Comparison of ENCODE assay signal across 1 cellular context in genomic region chr17:79927688-79928501, GRCh38.
TF ChIP-seq lines count a peak whose summit lies in the region.

No MANE protein-coding gene starts in this region.

TF ChIP-seq in HepG2, 621 proteins besides CTCF, POLR2A, EP300 and RAD21 (continued from another document and continues in another):
- TF ChIP-seq ARID4A (CRISPR knock-in tag; IDR thresholded peaks at IDR 0.05; ENCODE audit: borderline replicate concordance) (no peak), IKZF4 (CRISPR knock-in tag; IDR thresholded peaks at IDR 0.05; ENCODE audit: borderline replicate concordance, low read depth, not compliant biosample characterization) (no peak), GZF1 (CRISPR knock-in tag; IDR thresholded peaks at IDR 0.05) (0 out of 2 replicates have a peak, but pooled peaks have one; percentile 71), GTF3A (CRISPR knock-in tag; conservative IDR thresholded peaks at IDR 0.05) (no peak), ZNF20 (CRISPR knock-in tag; IDR thresholded peaks at IDR 0.05) (no peak), MEF2D (CRISPR knock-in tag; IDR thresholded peaks at IDR 0.05) (0 out of 2 replicates have a peak, but pooled peaks have one; percentile 21), ZMYM2 (CRISPR knock-in tag; IDR thresholded peaks at IDR 0.05) (no peak), ZNF782 (CRISPR knock-in tag; IDR thresholded peaks at IDR 0.05; ENCODE audit: borderline replicate concordance) (no peak), SP4 (CRISPR knock-in tag; IDR thresholded peaks at IDR 0.05) (no peak), ZBTB44 (CRISPR knock-in tag; IDR thresholded peaks at IDR 0.05) (no peak), SPEN (CRISPR knock-in tag; IDR thresholded peaks at IDR 0.05; ENCODE audit: low read depth) (no peak), PPARG (CRISPR knock-in tag; conservative IDR thresholded peaks at IDR 0.05) (no peak), ZNF224 (CRISPR knock-in tag; IDR thresholded peaks at IDR 0.05) (no peak), ZNF260 (CRISPR knock-in tag; IDR thresholded peaks at IDR 0.05; ENCODE audit: borderline replicate concordance, low read depth) (no peak), TCF12 (IDR thresholded peaks at IDR 0.05) (no peak), TCF12 (CRISPR knock-in tag; IDR thresholded peaks at IDR 0.05) (no peak), MTA3 (CRISPR knock-in tag; IDR thresholded peaks at IDR 0.05) (no peak), ZNF570 (CRISPR knock-in tag; IDR thresholded peaks at IDR 0.05; ENCODE audit: borderline replicate concordance) (no peak), EHMT2 (IDR thresholded peaks at IDR 0.05; ENCODE audit: borderline replicate concordance, low read depth, low read length) (no peak), UBTF (CRISPR knock-in tag; IDR thresholded peaks at IDR 0.05) (peak; percentile 30; the same call in 1 of the 2 replicates), MYC (CRISPR knock-in tag; IDR thresholded peaks at IDR 0.05; ENCODE audit: borderline replicate concordance) (0 out of 2 replicates have a peak, but pooled peaks have one; percentile 24), PRMT3 (CRISPR knock-in tag; IDR thresholded peaks at IDR 0.05; ENCODE audit: borderline replicate concordance, low read depth) (no peak), RFX1 (IDR thresholded peaks at IDR 0.05) (no peak), CBFB (CRISPR knock-in tag; IDR thresholded peaks at IDR 0.05) (no peak), ZNF768 (CRISPR knock-in tag; IDR thresholded peaks at IDR 0.05) (peak; percentile 6; the same call in 1 of the 2 replicates), RFXAP (CRISPR knock-in tag; IDR thresholded peaks at IDR 0.05; ENCODE audit: borderline replicate concordance) (no peak), ZSCAN12 (CRISPR knock-in tag; IDR thresholded peaks at IDR 0.05) (no peak), ZNF652 (CRISPR knock-in tag; IDR thresholded peaks at IDR 0.05; ENCODE audit: borderline replicate concordance, low read depth) (no peak), ZNF225 (CRISPR knock-in tag; IDR thresholded peaks at IDR 0.05) (0 out of 2 replicates have a peak, but pooled peaks have one; percentile 20), PAF1 (CRISPR knock-in tag; IDR thresholded peaks at IDR 0.05) (no peak), CAMTA2 (CRISPR knock-in tag; IDR thresholded peaks at IDR 0.05; ENCODE audit: borderline replicate concordance) (no peak), HINFP (CRISPR knock-in tag; IDR thresholded peaks at IDR 0.05; ENCODE audit: low read depth) (no peak), TCF7 (IDR thresholded peaks at IDR 0.05; ENCODE audit: low read depth) (no peak)
- TF ChIP-seq, protein P1, sequence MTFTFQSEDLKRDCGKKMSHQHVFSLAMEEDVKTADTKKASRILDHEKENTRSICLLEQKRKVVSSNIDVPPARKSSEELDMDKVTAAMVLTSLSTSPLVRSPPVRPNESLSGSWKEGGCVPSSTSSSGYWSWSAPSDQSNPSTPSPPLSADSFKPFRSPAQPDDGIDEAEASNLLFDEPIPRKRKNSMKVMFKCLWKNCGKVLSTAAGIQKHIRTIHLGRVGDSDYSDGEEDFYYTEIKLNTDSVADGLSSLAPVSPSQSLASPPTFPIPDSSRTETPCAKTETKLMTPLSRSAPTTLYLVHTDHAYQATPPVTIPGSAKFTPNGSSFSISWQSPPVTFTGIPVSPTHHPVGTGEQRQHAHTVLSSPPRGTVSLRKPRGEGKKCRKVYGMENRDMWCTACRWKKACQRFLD (CRISPR knock-in tag; IDR thresholded peaks at IDR 0.05; ENCODE audit: borderline replicate concordance), result no peak
- TF ChIP-seq, protein P2, sequence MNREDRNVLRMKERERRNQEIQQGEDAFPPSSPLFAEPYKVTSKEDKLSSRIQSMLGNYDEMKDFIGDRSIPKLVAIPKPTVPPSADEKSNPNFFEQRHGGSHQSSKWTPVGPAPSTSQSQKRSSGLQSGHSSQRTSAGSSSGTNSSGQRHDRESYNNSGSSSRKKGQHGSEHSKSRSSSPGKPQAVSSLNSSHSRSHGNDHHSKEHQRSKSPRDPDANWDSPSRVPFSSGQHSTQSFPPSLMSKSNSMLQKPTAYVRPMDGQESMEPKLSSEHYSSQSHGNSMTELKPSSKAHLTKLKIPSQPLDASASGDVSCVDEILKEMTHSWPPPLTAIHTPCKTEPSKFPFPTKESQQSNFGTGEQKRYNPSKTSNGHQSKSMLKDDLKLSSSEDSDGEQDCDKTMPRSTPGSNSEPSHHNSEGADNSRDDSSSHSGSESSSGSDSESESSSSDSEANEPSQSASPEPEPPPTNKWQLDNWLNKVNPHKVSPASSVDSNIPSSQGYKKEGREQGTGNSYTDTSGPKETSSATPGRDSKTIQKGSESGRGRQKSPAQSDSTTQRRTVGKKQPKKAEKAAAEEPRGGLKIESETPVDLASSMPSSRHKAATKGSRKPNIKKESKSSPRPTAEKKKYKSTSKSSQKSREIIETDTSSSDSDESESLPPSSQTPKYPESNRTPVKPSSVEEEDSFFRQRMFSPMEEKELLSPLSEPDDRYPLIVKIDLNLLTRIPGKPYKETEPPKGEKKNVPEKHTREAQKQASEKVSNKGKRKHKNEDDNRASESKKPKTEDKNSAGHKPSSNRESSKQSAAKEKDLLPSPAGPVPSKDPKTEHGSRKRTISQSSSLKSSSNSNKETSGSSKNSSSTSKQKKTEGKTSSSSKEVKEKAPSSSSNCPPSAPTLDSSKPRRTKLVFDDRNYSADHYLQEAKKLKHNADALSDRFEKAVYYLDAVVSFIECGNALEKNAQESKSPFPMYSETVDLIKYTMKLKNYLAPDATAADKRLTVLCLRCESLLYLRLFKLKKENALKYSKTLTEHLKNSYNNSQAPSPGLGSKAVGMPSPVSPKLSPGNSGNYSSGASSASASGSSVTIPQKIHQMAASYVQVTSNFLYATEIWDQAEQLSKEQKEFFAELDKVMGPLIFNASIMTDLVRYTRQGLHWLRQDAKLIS (CRISPR knock-in tag; IDR thresholded peaks at IDR 0.05), result no peak
- TF ChIP-seq, protein P3, sequence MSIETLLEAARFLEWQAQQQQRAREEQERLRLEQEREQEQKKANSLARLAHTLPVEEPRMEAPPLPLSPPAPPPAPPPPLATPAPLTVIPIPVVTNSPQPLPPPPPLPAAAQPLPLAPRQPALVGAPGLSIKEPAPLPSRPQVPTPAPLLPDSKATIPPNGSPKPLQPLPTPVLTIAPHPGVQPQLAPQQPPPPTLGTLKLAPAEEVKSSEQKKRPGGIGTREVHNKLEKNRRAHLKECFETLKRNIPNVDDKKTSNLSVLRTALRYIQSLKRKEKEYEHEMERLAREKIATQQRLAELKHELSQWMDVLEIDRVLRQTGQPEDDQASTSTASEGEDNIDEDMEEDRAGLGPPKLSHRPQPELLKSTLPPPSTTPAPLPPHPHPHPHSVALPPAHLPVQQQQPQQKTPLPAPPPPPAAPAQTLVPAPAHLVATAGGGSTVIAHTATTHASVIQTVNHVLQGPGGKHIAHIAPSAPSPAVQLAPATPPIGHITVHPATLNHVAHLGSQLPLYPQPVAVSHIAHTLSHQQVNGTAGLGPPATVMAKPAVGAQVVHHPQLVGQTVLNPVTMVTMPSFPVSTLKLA (IDR thresholded peaks at IDR 0.05), result no peak
- TF ChIP-seq, protein P4, sequence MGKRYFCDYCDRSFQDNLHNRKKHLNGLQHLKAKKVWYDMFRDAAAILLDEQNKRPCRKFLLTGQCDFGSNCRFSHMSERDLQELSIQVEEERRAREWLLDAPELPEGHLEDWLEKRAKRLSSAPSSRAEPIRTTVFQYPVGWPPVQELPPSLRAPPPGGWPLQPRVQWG (CRISPR knock-in tag; IDR thresholded peaks at IDR 0.05; ENCODE audit: borderline replicate concordance, low read depth), result no peak
- TF ChIP-seq, protein P5, sequence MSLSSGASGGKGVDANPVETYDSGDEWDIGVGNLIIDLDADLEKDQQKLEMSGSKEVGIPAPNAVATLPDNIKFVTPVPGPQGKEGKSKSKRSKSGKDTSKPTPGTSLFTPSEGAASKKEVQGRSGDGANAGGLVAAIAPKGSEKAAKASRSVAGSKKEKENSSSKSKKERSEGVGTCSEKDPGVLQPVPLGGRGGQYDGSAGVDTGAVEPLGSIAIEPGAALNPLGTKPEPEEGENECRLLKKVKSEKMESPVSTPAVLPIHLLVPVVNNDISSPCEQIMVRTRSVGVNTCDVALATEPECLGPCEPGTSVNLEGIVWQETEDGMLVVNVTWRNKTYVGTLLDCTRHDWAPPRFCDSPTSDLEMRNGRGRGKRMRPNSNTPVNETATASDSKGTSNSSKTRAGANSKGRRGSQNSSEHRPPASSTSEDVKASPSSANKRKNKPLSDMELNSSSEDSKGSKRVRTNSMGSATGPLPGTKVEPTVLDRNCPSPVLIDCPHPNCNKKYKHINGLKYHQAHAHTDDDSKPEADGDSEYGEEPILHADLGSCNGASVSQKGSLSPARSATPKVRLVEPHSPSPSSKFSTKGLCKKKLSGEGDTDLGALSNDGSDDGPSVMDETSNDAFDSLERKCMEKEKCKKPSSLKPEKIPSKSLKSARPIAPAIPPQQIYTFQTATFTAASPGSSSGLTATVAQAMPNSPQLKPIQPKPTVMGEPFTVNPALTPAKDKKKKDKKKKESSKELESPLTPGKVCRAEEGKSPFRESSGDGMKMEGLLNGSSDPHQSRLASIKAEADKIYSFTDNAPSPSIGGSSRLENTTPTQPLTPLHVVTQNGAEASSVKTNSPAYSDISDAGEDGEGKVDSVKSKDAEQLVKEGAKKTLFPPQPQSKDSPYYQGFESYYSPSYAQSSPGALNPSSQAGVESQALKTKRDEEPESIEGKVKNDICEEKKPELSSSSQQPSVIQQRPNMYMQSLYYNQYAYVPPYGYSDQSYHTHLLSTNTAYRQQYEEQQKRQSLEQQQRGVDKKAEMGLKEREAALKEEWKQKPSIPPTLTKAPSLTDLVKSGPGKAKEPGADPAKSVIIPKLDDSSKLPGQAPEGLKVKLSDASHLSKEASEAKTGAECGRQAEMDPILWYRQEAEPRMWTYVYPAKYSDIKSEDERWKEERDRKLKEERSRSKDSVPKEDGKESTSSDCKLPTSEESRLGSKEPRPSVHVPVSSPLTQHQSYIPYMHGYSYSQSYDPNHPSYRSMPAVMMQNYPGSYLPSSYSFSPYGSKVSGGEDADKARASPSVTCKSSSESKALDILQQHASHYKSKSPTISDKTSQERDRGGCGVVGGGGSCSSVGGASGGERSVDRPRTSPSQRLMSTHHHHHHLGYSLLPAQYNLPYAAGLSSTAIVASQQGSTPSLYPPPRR (CRISPR knock-in tag; IDR thresholded peaks at IDR 0.05; ENCODE audit: borderline replicate concordance), result peak; percentile 10; the same call in 1 of the 2 replicates
